2 cellular contexts compared by ENCODE assay signal in the genomic region with DNA sequence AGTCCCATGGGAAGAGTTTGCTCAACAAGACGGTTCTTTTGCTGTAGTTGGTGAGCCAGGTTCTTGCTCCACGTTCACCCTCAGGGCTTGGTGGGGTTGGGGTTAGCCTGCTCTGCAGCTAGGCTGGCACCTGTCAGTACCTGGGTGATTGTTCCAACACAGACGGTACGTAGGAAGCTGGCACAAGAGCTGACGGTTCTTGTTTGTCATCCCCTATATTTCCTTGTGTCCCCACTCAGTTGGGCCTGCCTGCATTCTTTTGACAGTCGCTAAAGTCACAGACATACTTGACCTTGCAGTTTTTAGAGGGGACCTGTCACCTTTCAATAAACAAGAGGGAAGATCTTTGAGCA.
TF ChIP-seq lines count a peak whose summit lies in the region.

No MANE protein-coding gene starts in this region.

TF ChIP-seq in HepG2, 621 proteins besides CTCF, POLR2A, EP300 and RAD21:
- TF ChIP-seq EEA1 (CRISPR knock-in tag; IDR thresholded peaks at IDR 0.05; ENCODE audit: borderline replicate concordance) = no peak
- no peak for TF ChIP-seq TBX3 (IDR thresholded peaks at IDR 0.05; ENCODE audit: borderline replicate concordance)
- no peak for TF ChIP-seq ZFP41 (CRISPR knock-in tag; IDR thresholded peaks at IDR 0.05; ENCODE audit: borderline replicate concordance)
- no peak for TF ChIP-seq MBD4 (IDR thresholded peaks at IDR 0.05; ENCODE audit: borderline replicate concordance, low read length)
- TF ChIP-seq HOXD1 (CRISPR knock-in tag; IDR thresholded peaks at IDR 0.05) = no peak
- TF ChIP-seq ATF7 (IDR thresholded peaks at IDR 0.05) = no peak
- no peak for TF ChIP-seq ATF7 (CRISPR knock-in tag; IDR thresholded peaks at IDR 0.05)
- TF ChIP-seq ZNF558 (CRISPR knock-in tag; IDR thresholded peaks at IDR 0.05; ENCODE audit: borderline replicate concordance) = no peak
- no peak for TF ChIP-seq HMG20A (CRISPR knock-in tag; IDR thresholded peaks at IDR 0.05; ENCODE audit: borderline replicate concordance)
- TF ChIP-seq CEBPB (IDR thresholded peaks at IDR 0.05; ENCODE audit: borderline replicate concordance, low read depth, low read length) = no peak
- TF ChIP-seq, protein P1, sequence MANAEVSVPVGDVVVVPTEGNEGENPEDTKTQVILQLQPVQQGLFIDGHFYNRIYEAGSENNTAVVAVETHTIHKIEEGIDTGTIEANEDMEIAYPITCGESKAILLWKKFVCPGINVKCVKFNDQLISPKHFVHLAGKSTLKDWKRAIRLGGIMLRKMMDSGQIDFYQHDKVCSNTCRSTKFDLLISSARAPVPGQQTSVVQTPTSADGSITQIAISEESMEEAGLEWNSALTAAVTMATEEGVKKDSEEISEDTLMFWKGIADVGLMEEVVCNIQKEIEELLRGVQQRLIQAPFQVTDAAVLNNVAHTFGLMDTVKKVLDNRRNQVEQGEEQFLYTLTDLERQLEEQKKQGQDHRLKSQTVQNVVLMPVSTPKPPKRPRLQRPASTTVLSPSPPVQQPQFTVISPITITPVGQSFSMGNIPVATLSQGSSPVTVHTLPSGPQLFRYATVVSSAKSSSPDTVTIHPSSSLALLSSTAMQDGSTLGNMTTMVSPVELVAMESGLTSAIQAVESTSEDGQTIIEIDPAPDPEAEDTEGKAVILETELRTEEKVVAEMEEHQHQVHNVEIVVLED (CRISPR knock-in tag; IDR thresholded peaks at IDR 0.05; ENCODE audit: borderline replicate concordance) = no peak
- TF ChIP-seq SP2 (CRISPR knock-in tag; IDR thresholded peaks at IDR 0.05) = no peak

TF ChIP-seq in K562, 482 proteins besides CTCF, POLR2A, EP300 and RAD21:
- TF ChIP-seq, protein P2, sequence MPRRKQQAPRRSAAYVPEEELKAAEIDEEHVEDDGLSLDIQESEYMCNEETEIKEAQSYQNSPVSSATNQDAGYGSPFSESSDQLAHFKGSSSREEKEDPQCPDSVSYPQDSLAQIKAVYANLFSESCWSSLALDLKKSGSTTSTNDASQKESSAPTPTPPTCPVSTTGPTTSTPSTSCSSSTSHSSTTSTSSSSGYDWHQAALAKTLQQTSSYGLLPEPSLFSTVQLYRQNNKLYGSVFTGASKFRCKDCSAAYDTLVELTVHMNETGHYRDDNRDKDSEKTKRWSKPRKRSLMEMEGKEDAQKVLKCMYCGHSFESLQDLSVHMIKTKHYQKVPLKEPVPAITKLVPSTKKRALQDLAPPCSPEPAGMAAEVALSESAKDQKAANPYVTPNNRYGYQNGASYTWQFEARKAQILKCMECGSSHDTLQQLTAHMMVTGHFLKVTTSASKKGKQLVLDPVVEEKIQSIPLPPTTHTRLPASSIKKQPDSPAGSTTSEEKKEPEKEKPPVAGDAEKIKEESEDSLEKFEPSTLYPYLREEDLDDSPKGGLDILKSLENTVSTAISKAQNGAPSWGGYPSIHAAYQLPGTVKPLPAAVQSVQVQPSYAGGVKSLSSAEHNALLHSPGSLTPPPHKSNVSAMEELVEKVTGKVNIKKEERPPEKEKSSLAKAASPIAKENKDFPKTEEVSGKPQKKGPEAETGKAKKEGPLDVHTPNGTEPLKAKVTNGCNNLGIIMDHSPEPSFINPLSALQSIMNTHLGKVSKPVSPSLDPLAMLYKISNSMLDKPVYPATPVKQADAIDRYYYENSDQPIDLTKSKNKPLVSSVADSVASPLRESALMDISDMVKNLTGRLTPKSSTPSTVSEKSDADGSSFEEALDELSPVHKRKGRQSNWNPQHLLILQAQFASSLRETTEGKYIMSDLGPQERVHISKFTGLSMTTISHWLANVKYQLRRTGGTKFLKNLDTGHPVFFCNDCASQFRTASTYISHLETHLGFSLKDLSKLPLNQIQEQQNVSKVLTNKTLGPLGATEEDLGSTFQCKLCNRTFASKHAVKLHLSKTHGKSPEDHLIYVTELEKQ (CRISPR knock-in tag; IDR thresholded peaks at IDR 0.05) = no peak
- TF ChIP-seq EZH2 (IDR thresholded peaks at IDR 0.05; ENCODE audit: borderline replicate concordance, low read depth, low read length) (0 out of 2 replicates have a peak, but pooled peaks have one; percentile 11), SIX5 (IDR thresholded peaks at IDR 0.05; ENCODE audit: borderline replicate concordance in 1 of 2, insufficient read depth in 1 of 2, low read depth in 1 of 2, low read length in 2 of 2) (no peak), CTBP1 (IDR thresholded peaks at IDR 0.05; ENCODE audit: borderline replicate concordance) (no peak), ZNF124 (CRISPR knock-in tag; IDR thresholded peaks at IDR 0.05) (no peak), CBX2 (IDR thresholded peaks at IDR 0.05; ENCODE audit: insufficient read depth, low read length, poor library complexity, severe bottlenecking) (peak; percentile 12), ZBED1 (IDR thresholded peaks at IDR 0.05) (no peak), TAF7 (tag; IDR thresholded peaks at IDR 0.05) (no peak), NFYB (IDR thresholded peaks at IDR 0.05; ENCODE audit: extremely low read depth, insufficient read length) (no peak), MIER1 (IDR thresholded peaks at IDR 0.05; ENCODE audit: low read depth) (no peak), MTA1 (IDR thresholded peaks at IDR 0.05; ENCODE audit: borderline replicate concordance) (no peak), TSC22D4 (tag; IDR thresholded peaks at IDR 0.05) (no peak), ZNF668 (CRISPR knock-in tag; IDR thresholded peaks at IDR 0.05) (no peak), ERF (CRISPR knock-in tag; IDR thresholded peaks at IDR 0.05) (no peak)
- TF ChIP-seq, protein P3, sequence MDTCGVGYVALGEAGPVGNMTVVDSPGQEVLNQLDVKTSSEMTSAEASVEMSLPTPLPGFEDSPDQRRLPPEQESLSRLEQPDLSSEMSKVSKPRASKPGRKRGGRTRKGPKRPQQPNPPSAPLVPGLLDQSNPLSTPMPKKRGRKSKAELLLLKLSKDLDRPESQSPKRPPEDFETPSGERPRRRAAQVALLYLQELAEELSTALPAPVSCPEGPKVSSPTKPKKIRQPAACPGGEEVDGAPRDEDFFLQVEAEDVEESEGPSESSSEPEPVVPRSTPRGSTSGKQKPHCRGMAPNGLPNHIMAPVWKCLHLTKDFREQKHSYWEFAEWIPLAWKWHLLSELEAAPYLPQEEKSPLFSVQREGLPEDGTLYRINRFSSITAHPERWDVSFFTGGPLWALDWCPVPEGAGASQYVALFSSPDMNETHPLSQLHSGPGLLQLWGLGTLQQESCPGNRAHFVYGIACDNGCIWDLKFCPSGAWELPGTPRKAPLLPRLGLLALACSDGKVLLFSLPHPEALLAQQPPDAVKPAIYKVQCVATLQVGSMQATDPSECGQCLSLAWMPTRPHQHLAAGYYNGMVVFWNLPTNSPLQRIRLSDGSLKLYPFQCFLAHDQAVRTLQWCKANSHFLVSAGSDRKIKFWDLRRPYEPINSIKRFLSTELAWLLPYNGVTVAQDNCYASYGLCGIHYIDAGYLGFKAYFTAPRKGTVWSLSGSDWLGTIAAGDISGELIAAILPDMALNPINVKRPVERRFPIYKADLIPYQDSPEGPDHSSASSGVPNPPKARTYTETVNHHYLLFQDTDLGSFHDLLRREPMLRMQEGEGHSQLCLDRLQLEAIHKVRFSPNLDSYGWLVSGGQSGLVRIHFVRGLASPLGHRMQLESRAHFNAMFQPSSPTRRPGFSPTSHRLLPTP (IDR thresholded peaks at IDR 0.05; ENCODE audit: borderline replicate concordance, extremely low read depth, insufficient read length) = no peak
- TF ChIP-seq, protein P4, sequence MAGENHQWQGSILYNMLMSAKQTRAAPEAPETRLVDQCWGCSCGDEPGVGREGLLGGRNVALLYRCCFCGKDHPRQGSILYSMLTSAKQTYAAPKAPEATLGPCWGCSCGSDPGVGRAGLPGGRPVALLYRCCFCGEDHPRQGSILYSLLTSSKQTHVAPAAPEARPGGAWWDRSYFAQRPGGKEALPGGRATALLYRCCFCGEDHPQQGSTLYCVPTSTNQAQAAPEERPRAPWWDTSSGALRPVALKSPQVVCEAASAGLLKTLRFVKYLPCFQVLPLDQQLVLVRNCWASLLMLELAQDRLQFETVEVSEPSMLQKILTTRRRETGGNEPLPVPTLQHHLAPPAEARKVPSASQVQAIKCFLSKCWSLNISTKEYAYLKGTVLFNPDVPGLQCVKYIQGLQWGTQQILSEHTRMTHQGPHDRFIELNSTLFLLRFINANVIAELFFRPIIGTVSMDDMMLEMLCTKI (IDR thresholded peaks at IDR 0.05; ENCODE audit: partially characterized antibody) = no peak
- TF ChIP-seq, protein P5, sequence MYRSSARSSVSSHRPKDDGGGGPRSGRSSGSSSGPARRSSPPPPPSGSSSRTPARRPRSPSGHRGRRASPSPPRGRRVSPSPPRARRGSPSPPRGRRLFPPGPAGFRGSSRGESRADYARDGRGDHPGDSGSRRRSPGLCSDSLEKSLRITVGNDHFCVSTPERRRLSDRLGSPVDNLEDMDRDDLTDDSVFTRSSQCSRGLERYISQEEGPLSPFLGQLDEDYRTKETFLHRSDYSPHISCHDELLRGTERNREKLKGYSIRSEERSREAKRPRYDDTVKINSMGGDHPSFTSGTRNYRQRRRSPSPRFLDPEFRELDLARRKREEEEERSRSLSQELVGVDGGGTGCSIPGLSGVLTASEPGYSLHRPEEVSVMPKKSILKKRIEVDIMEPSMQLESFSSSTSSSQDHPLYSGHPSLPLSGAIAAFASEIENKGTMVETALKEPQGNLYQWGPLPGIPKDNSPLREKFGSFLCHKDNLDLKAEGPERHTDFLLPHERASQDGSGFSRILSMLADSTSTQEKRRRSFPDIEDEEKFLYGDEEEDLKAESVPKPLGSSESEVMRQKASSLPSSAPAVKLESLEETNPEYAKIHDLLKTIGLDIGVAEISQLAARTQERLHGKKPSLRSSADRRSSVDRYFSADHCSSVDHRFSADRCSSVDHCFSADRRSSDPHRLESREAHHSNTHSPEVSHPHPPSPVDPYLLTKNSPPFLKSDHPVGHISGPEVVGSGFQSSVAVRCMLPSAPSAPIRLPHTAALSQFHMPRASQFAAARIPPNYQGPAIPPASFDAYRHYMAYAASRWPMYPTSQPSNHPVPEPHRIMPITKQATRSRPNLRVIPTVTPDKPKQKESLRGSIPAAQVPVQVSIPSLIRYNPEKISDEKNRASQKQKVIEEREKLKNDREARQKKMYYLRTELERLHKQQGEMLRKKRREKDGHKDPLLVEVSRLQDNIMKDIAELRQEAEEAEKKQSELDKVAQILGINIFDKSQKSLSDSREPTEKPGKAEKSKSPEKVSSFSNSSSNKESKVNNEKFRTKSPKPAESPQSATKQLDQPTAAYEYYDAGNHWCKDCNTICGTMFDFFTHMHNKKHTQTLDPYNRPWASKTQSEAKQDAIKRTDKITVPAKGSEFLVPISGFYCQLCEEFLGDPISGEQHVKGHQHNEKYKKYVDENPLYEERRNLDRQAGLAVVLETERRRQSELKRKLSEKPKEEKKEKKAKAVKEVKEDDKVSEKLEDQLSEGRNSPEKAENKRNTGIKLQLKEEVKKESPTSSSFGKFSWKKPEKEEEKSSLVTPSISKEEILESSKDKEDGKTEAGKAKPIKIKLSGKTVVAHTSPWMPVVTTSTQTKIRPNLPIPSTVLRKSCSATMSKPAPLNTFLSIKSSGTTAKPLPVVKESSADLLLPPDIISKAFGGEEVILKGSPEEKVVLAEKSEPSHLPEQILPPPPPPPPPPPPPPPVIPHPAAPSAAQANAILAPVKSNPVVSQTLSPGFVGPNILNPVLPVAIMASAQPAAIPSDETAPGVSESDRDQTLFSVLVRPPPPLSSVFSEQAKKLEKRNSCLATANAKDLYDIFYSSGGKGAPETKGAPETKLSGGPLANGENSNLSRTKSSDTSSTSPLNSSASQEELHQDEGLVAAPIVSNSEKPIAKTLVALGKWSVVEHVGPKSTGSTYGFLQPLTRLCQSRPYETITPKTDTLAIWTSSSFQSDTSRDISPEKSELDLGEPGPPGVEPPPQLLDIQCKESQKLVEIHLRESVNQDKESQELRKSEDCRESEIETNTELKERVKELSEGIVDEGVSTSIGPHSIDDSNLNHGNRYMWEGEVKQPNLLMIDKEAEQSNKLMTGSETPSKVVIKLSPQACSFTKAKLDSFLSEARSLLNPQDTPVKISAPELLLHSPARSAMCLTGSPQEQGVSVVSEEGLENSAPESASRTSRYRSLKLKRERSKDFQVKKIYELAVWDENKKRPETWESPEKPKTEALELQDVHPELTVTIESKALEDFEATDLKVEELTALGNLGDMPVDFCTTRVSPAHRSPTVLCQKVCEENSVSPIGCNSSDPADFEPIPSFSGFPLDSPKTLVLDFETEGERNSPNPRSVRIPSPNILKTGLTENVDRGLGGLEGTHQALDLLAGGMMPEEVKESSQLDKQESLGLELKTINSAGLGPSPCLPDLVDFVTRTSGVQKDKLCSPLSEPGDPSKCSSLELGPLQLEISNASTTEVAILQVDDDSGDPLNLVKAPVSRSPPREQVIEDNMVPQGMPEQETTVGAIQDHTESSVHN (IDR thresholded peaks at IDR 0.05; ENCODE audit: borderline replicate concordance in 1 of 2, low read depth in 1 of 2) = no peak
